Comparison of ENCODE assay signal across 1 cellular context in the genomic region with DNA sequence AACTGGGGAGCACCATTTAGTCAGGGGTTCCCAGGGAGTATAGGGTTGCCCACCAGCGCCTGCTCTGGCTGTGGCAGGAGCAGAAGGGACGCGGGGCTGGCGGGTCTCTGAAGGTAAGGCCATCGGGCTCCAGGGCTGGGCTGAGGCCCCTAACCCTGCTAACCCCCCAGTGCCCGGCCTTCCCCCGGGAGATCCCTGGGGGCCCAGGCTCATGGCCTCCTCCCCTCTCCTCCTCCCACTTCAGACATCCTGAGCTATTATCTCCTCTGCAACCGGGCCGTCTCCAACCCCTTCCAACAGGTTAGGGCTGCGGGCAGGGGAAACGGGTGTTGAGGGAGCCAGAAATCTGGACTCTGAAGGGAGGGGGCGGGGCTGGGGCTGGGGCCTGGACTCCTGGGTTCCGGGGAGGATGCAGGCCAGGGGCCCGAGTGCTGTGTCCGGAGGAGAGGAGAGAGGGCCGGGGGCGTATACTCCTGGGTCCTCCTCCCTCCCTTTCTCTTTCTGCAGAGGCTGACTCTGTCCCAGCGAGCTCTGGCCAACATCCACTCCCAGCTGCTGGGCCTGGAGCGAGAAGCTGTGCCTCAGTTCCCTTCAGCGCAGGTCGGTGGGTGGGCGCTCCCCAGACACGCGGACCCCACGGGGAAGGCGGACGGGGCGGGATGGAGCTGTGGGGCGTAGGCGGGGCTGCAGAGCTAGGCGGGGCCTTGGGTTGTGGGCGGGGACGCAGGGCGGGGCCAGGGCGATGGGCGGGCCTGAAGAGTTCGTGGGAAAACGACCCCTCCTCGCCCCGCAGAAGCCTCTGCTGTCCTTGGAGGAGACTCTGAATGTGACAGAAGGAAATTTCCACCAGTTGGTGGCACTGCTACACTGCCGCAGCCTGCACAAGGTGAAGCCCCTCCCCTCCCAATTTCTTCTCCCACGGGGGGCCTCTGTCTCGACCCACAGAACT.
TF ChIP-seq lines count a peak whose summit lies in the region.

No MANE protein-coding gene starts in this region.

TF ChIP-seq in HEK293, 187 proteins besides CTCF, POLR2A, EP300 and RAD21 (continued from another document):
- TF ChIP-seq, protein P1, sequence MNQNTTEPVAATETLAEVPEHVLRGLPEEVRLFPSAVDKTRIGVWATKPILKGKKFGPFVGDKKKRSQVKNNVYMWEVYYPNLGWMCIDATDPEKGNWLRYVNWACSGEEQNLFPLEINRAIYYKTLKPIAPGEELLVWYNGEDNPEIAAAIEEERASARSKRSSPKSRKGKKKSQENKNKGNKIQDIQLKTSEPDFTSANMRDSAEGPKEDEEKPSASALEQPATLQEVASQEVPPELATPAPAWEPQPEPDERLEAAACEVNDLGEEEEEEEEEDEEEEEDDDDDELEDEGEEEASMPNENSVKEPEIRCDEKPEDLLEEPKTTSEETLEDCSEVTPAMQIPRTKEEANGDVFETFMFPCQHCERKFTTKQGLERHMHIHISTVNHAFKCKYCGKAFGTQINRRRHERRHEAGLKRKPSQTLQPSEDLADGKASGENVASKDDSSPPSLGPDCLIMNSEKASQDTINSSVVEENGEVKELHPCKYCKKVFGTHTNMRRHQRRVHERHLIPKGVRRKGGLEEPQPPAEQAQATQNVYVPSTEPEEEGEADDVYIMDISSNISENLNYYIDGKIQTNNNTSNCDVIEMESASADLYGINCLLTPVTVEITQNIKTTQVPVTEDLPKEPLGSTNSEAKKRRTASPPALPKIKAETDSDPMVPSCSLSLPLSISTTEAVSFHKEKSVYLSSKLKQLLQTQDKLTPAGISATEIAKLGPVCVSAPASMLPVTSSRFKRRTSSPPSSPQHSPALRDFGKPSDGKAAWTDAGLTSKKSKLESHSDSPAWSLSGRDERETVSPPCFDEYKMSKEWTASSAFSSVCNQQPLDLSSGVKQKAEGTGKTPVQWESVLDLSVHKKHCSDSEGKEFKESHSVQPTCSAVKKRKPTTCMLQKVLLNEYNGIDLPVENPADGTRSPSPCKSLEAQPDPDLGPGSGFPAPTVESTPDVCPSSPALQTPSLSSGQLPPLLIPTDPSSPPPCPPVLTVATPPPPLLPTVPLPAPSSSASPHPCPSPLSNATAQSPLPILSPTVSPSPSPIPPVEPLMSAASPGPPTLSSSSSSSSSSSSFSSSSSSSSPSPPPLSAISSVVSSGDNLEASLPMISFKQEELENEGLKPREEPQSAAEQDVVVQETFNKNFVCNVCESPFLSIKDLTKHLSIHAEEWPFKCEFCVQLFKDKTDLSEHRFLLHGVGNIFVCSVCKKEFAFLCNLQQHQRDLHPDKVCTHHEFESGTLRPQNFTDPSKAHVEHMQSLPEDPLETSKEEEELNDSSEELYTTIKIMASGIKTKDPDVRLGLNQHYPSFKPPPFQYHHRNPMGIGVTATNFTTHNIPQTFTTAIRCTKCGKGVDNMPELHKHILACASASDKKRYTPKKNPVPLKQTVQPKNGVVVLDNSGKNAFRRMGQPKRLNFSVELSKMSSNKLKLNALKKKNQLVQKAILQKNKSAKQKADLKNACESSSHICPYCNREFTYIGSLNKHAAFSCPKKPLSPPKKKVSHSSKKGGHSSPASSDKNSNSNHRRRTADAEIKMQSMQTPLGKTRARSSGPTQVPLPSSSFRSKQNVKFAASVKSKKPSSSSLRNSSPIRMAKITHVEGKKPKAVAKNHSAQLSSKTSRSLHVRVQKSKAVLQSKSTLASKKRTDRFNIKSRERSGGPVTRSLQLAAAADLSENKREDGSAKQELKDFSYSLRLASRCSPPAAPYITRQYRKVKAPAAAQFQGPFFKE (tag by site-specific recombination; IDR thresholded peaks at IDR 0.05; ENCODE audit: borderline replicate concordance), result no peak
- no peak for TF ChIP-seq ZNF239 (tag by site-specific recombination; IDR thresholded peaks at IDR 0.05)
